In the genomic region with DNA sequence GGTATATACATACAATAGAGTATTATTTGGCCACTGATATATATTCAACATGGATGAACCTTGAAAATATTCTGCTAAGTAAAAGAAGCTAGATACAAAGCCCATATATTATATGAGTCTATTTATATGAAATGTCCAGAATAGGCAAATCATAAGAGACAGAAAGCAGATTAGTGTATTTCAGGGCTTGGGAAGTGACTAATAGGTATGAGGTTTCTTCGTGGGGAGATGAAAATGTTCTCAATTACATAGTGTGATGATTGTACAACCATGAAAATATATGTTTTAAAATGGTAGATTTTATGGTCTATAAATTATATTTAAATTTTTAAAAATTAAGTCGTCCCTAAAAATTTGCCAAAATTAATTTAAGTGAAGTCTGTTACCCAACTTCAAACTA, we compare ENCODE assay signal across 39 cellular contexts.
"Had no signal": no experiment of that assay in that cellular context is flagged by ENCODE, and none has a peak within 500 bp of the region (broad histone marks: within the 10 kb centered on the region; RNA-seq: fewer than 3 reads in every experiment).

No MANE protein-coding gene starts in this region.

- H3K4me3 ChIP-seq: adrenal gland, ascending aorta, cardiac muscle cell, coronary artery, gastrocnemius medialis, hepatocyte, ovary, prostate gland, skin epidermis, thyroid gland, upper lobe of left lung had no signal

- H3K9me3 ChIP-seq: adrenal gland, ascending aorta, gastrocnemius medialis, neutrophil, ovary, prostate gland, thyroid gland had no signal

- H3K79me2 ChIP-seq: hepatocyte had no signal

- H2AFZ ChIP-seq: hepatocyte had no signal

- H3K36me3 Mint-ChIP-seq: naive B cell; stimulated activated effector memory CD8-positive, alpha-beta T cell treated with anti-CD3 and anti-CD28 coated beads, Interleukin-12 subunit alpha, Interleukin-12 subunit beta, amount 100 ng/mL, for 72 hours had no signal

- H3K27me3 Mint-ChIP-seq: activated naive CD8-positive, alpha-beta T cell; effector memory CD8-positive, alpha-beta T cell; naive B cell; stimulated activated naive CD8-positive, alpha-beta T cell treated with anti-CD3 and anti-CD28 coated beads, Interleukin-15, Interleukin-2, amounts not matched to agents 100 ng/mL and 50 ng/mL, for 24 hours had no signal

- H3K4me3 Mint-ChIP-seq: activated naive CD8-positive, alpha-beta T cell; effector memory CD8-positive, alpha-beta T cell; mesothelial cell of epicardium; naive B cell; nephron progenitor cell; stimulated activated effector memory CD8-positive, alpha-beta T cell treated with anti-CD3 and anti-CD28 coated beads, Interleukin-12 subunit alpha, Interleukin-12 subunit beta, amount 100 ng/mL, for 72 hours; stimulated activated naive CD8-positive, alpha-beta T cell treated with anti-CD3 and anti-CD28 coated beads, Interleukin-15, Interleukin-2, amounts not matched to agents 100 ng/mL and 50 ng/mL, for 24 hours; T-helper 1 cell treated with Interleukin-12 subunit alpha and Interleukin-12 subunit beta and Interleukin-4 antibody, amounts not matched to agents 30 μg/mL and 1 μg/mL, for 36 hours had no signal

- FAIRE-seq: endothelial cell of umbilical vein, keratinocyte, TTC549 had no signal

- H3K4me1 ChIP-seq: adrenal gland, ascending aorta, gastrocnemius medialis, prostate gland, thyroid gland, upper lobe of left lung had no signal

- ATAC-seq: activated CD4-positive, CD25-positive, alpha-beta regulatory T cell treated with anti-CD3 and anti-CD28 coated beads, Interleukin-2, amount 50 U/mL, for 24 hours; effector memory CD8-positive, alpha-beta T cell; esophagus mucosa; gastrocnemius medialis; left cardiac atrium; left ventricle myocardium superior; sciatic nerve; stimulated activated effector memory CD8-positive, alpha-beta T cell treated with anti-CD3 and anti-CD28 coated beads, Interleukin-12 subunit alpha, Interleukin-12 subunit beta, amount 100 ng/mL, for 72 hours had no signal

- H3K27ac ChIP-seq: adrenal gland, ascending aorta, cardiac muscle cell, coronary artery, gastrocnemius medialis, hepatocyte, neutrophil, ovary, prostate gland, skin epidermis, thyroid gland, upper lobe of left lung, VCaP had no signal

- H3K4me1 Mint-ChIP-seq: mesothelial cell of epicardium; nephron progenitor cell; stimulated activated effector memory CD8-positive, alpha-beta T cell treated with anti-CD3 and anti-CD28 coated beads, Interleukin-12 subunit alpha, Interleukin-12 subunit beta, amount 100 ng/mL, for 72 hours had no signal

- H3K27ac Mint-ChIP-seq: activated naive CD8-positive, alpha-beta T cell; effector memory CD8-positive, alpha-beta T cell; mesothelial cell of epicardium; naive B cell; nephron progenitor cell; stimulated activated effector memory CD8-positive, alpha-beta T cell treated with anti-CD3 and anti-CD28 coated beads, Interleukin-12 subunit alpha, Interleukin-12 subunit beta, amount 100 ng/mL, for 72 hours; stimulated activated naive CD8-positive, alpha-beta T cell treated with anti-CD3 and anti-CD28 coated beads, Interleukin-15, Interleukin-2, amounts not matched to agents 100 ng/mL and 50 ng/mL, for 24 hours; T-helper 1 cell treated with Interleukin-12 subunit alpha and Interleukin-12 subunit beta and Interleukin-4 antibody, amounts not matched to agents 30 μg/mL and 1 μg/mL, for 36 hours had no signal

- H3K27me3 ChIP-seq: adrenal gland, ascending aorta, cardiac muscle cell, gastrocnemius medialis, hepatocyte, neutrophil, ovary, thyroid gland, upper lobe of left lung had no signal

- H3K4me2 ChIP-seq: hepatocyte had no signal

- H3K9me3 Mint-ChIP-seq: effector memory CD8-positive, alpha-beta T cell; stimulated activated effector memory CD8-positive, alpha-beta T cell treated with anti-CD3 and anti-CD28 coated beads, Interleukin-12 subunit alpha, Interleukin-12 subunit beta, amount 100 ng/mL, for 72 hours; stimulated activated naive CD8-positive, alpha-beta T cell treated with anti-CD3 and anti-CD28 coated beads, Interleukin-15, Interleukin-2, amounts not matched to agents 100 ng/mL and 50 ng/mL, for 24 hours; T-helper 1 cell treated with Interleukin-12 subunit alpha and Interleukin-12 subunit beta and Interleukin-4 antibody, amounts not matched to agents 30 μg/mL and 1 μg/mL, for 36 hours had no signal

- DNase-seq: activated CD4-positive, alpha-beta T cell treated with anti-CD3 and anti-CD28 coated beads for 48 hours; activated CD4-positive, alpha-beta T cell treated with anti-CD3 and anti-CD28 coated beads, Interleukin-2, amount 50 U/mL, for 48 hours; activated CD8-positive, alpha-beta memory T cell treated with anti-CD3 and anti-CD28 coated beads for 24 hours; activated effector memory CD4-positive, alpha-beta T cell treated with Interleukin-2 at 50 U/mL for 16 hours; activated naive CD4-positive, alpha-beta T cell treated with Interleukin-2 at 50 U/mL for 16 hours; adrenal gland; cerebellar nuclear complex; effector memory CD8-positive, alpha-beta T cell; gastrocnemius medialis; left cardiac atrium; left ventricle myocardium superior; naive B cell; nephron progenitor cell; ovary; retina; stimulated activated CD4-positive, alpha-beta T cell treated with anti-CD3 and anti-CD28 coated beads, Interleukin-4, amount 100 ng/mL, for 24 hours; SW 1271; T-helper 9 cell; thyroid gland; upper lobe of left lung had no signal

- H3K36me3 ChIP-seq: adrenal gland, ascending aorta, cardiac muscle cell, gastrocnemius medialis, neutrophil, ovary, prostate gland, thyroid gland, upper lobe of left lung had no signal
